In genomic region chr1:42740756-42741580, GRCh38 we compare ENCODE assay signal across 19 cellular contexts. TPM values are rescaled to one million over a fixed set of nuclear protein-coding genes. Genes with fewer than 3 reads are reported as not detected.
DNase-seq lines count a peak whose midpoint lies in the region; ATAC-seq, FAIRE-seq and TF ChIP-seq lines count a peak whose summit lies in the region.
"Had no signal": no experiment of that assay in that cellular context is flagged by ENCODE, and none has a peak within 500 bp of the region (broad histone marks: within the 10 kb centered on the region; RNA-seq: fewer than 3 reads in every experiment).

No MANE protein-coding gene starts in this region.

- WGBS in small intestine, 3 donors: 76% methylated on average over 18 to 20 of the region's 20 CpGs

- no peaks in the 10 kb centered on the region for H3K9me3 Mint-ChIP-seq in WTC11
- H3K9me3 Mint-ChIP-seq: activated CD4-positive, alpha-beta T cell treated with anti-CD3 and anti-CD28 coated beads, Interleukin-2, amount 10 ng/mL, durations not matched to agents 7 days and 5 days; activated naive CD8-positive, alpha-beta T cell treated with anti-CD3 and anti-CD28 coated beads for 36 hours; immature natural killer cell; memory B cell had no signal

- H3K4me1 ChIP-seq in small intestine (ENCODE audit: control insufficient read depth in 2 of 2, insufficient read depth in 1 of 2, low read depth in 1 of 2, low read length in 1 of 2): no peaks in the 10 kb centered on the region
- H3K4me1 ChIP-seq: tibial artery had no signal

- peaks cover 47% of the 10 kb centered on the region for H3K4me1 Mint-ChIP-seq in WTC11
- H3K4me1 Mint-ChIP-seq: immature natural killer cell had no signal

- CTCF ChIA-PET in WTC11 (lab: Charles Lee): interaction anchor here (1.0 to 2.5 kb wide), 12 partner anchors 11 to 332 kb away, joined by 3 to 22 read pairs (median 4); partner anchors contain the start of genes C1orf50, P3H1 and YBX1

- H3K36me3 ChIP-seq in small intestine (ENCODE audit: control insufficient read depth in 2 of 2, insufficient read depth in 2 of 2, low read length in 2 of 2): no peaks in the 10 kb centered on the region

- H3K27ac Mint-ChIP-seq in WTC11: peak overlapping the region; percentile 72
- H3K27ac Mint-ChIP-seq: activated CD4-positive, alpha-beta T cell treated with anti-CD3 and anti-CD28 coated beads, Interleukin-2, amount 10 ng/mL, durations not matched to agents 7 days and 5 days; activated naive CD8-positive, alpha-beta T cell treated with anti-CD3 and anti-CD28 coated beads for 36 hours; immature natural killer cell; memory B cell had no signal

- no peaks in the 10 kb centered on the region for H3K9me3 ChIP-seq in small intestine (ENCODE audit: control insufficient read depth, low read depth)
- H3K9me3 ChIP-seq: tibial artery had no signal

- H3K27me3 Mint-ChIP-seq in WTC11 (ENCODE audit: low read depth): no peaks in the 10 kb centered on the region
- H3K27me3 Mint-ChIP-seq: activated CD4-positive, alpha-beta T cell treated with anti-CD3 and anti-CD28 coated beads, Interleukin-2, amount 10 ng/mL, durations not matched to agents 7 days and 5 days; activated naive CD8-positive, alpha-beta T cell treated with anti-CD3 and anti-CD28 coated beads for 36 hours had no signal

- H3K4me3 ChIP-seq in small intestine (ENCODE audit: low read depth in 1 of 2, low read length in 2 of 2): no peak overlapping the region
- H3K4me3 ChIP-seq: cardiac muscle cell, tibial artery had no signal

- peak; percentile 4; the same call in 1 of the 2 replicates for ATAC-seq in WTC11
- no peak for ATAC-seq in HG02623 (IDR thresholded peaks at IDR 0.05; ENCODE audit: unreplicated experiment)
- ATAC-seq: HCT116 had no signal

- peak; percentile 93 for DNase-seq in D721Med (ENCODE audit: insufficient read length, low spot score)
- peak; percentile 57 for DNase-seq in WTC11 (ENCODE audit: low spot score)
- DNase-seq in mesenteric fat pad (ENCODE audit: low spot score): peak; percentile 82
- no peak for DNase-seq in activated CD4-positive, alpha-beta T cell treated with anti-CD3 and anti-CD28 coated beads, Interleukin-2, amount 50 U/mL, for 4 hours
- DNase-seq in small intestine: no peak
- DNase-seq: activated CD4-positive, alpha-beta T cell treated with anti-CD3 and anti-CD28 coated beads, Interleukin-2, amount 10 ng/mL, durations not matched to agents 7 days and 5 days; activated naive CD8-positive, alpha-beta T cell treated with anti-CD3 and anti-CD28 coated beads for 36 hours; immature natural killer cell; Karpas-422; NCI-H1436; SHP77 treated with DMSO at 0.1 percent for 48 hours; T-helper 9 cell had no signal

- H3K27me3 ChIP-seq in small intestine (ENCODE audit: control insufficient read depth in 2 of 2, insufficient read depth in 2 of 2, low read length in 2 of 2): no peaks in the 10 kb centered on the region
- H3K27me3 ChIP-seq: cardiac muscle cell, tibial artery had no signal

- H3K4me3 Mint-ChIP-seq in WTC11: peak overlapping the region; percentile 41
- H3K4me3 Mint-ChIP-seq: activated CD4-positive, alpha-beta T cell treated with anti-CD3 and anti-CD28 coated beads, Interleukin-2, amount 10 ng/mL, durations not matched to agents 7 days and 5 days; activated naive CD8-positive, alpha-beta T cell treated with anti-CD3 and anti-CD28 coated beads for 36 hours; immature natural killer cell; memory B cell had no signal

- FAIRE-seq in D721Med (lab: Jason Lieb, UNC) (no peak), small intestine (lab: Jason Lieb, UNC) (no peak)
- FAIRE-seq: G401.6 had no signal

- peaks cover 4% of the 10 kb centered on the region; the same call in 1 of the 2 replicates for H3K36me3 Mint-ChIP-seq in WTC11
- H3K36me3 Mint-ChIP-seq: activated naive CD8-positive, alpha-beta T cell treated with anti-CD3 and anti-CD28 coated beads for 36 hours; memory B cell had no signal

- no peak for TF ChIP-seq CTCF in D721Med (IDR thresholded peaks at IDR 0.05; ENCODE audit: insufficient read depth, missing control alignments)
- no peak for TF ChIP-seq CTCF in WTC11 (IDR thresholded peaks at IDR 0.05)

- no peak overlapping the region for H3K27ac ChIP-seq in small intestine (ENCODE audit: low read depth in 1 of 2, low read length in 1 of 2)
- H3K27ac ChIP-seq: cardiac muscle cell, tibial artery had no signal

- POLR2A ChIA-PET in WTC11 (lab: Charles Lee): interaction anchor here (0.5 to 1.3 kb wide), 9 partner anchors 14 to 105 kb away, joined by 3 to 6 read pairs (median 3); partner anchors contain the start of genes C1orf50, P3H1, PPIH and YBX1

TF ChIP-seq in WTC11, 78 proteins besides CTCF, POLR2A, EP300 and RAD21:
- TF ChIP-seq TEAD4 (CRISPR knock-in tag; IDR thresholded peaks at IDR 0.05) (no peak), ZBTB43 (CRISPR knock-in tag; IDR thresholded peaks at IDR 0.05) (no peak), USF2 (CRISPR knock-in tag; IDR thresholded peaks at IDR 0.05) (0 out of 2 replicates have a peak, but pooled peaks have one; percentile 20), ZBTB21 (CRISPR knock-in tag; IDR thresholded peaks at IDR 0.05; ENCODE audit: borderline replicate concordance) (no peak), FOXP4 (CRISPR knock-in tag; IDR thresholded peaks at IDR 0.05) (peak; percentile 31; the same call in 1 of the 2 replicates), ZNF423 (CRISPR knock-in tag; IDR thresholded peaks at IDR 0.05) (no peak)

RNA-seq across cellular contexts. Expression of gene CLDN19, which starts 0.9 kb away (rescaled TPM):
- total RNA-seq in WTC11 (2021): 8.1 to 15.9 TPM (median 14.7 TPM) in 3 replicates
- not detected for total RNA-seq in mesenteric fat pad
- under 1 TPM in 1 of 3 donors, not detected in 2; 0.18 TPM for polyA plus RNA-seq in small intestine
- total RNA-seq: activated CD4-positive, alpha-beta T cell treated with anti-CD3 and anti-CD28 coated beads, Interleukin-2, amount 10 ng/mL, durations not matched to agents 7 days and 5 days; activated naive CD8-positive, alpha-beta T cell treated with anti-CD3 and anti-CD28 coated beads for 36 hours had no signal
- polyA plus RNA-seq: AG04450, immature natural killer cell had no signal

RNA-seq across cellular contexts. Expression of gene P3H1, which starts 25.9 kb away (rescaled TPM):
- total RNA-seq in WTC11 (2021) (78.1 to 95.1 TPM (median 80.3 TPM) in 3 replicates), mesenteric fat pad (29.5 TPM)
- 10 to 100 TPM in 1 of 3 donors, 1 to 10 TPM in 2; 4.3 to 16.4 (median 6.5) TPM for polyA plus RNA-seq in small intestine

RNA-seq across cellular contexts. Expression of gene C1orf50, which starts 26.1 kb away (rescaled TPM):
- total RNA-seq in WTC11 (2021): 5.1 to 6.3 TPM (median 5.3 TPM) in 3 replicates
- 4.3 TPM for total RNA-seq in mesenteric fat pad
- polyA plus RNA-seq in small intestine: 1 to 10 TPM; 3.9 to 5.4 (median 4.6) TPM

RNA-seq across cellular contexts. Expression of gene TMEM269, which starts 43.8 kb away (rescaled TPM):
- total RNA-seq in WTC11 (2021) (0.57 to 0.85 TPM (median 0.73 TPM) in 3 replicates), mesenteric fat pad (not detected)
- polyA plus RNA-seq in small intestine: under 1 TPM in 1 of 3 donors, not detected in 2; 0.03 TPM

RNA-seq across cellular contexts. Expression of gene YBX1, which starts 58.8 kb away (rescaled TPM):
- 1,098 to 1,172 TPM (median 1,151 TPM) in 3 replicates for total RNA-seq in WTC11 (2021)
- total RNA-seq in mesenteric fat pad: 677 TPM
- 100 to 1,000 TPM; 509 to 779 (median 604) TPM for polyA plus RNA-seq in small intestine

Comparison
In these comparisons a context has a peak if more than half of its experiments do, and no peak if none do; other contexts are left out.
1. DNase-seq: peak in D721Med (single experiment), WTC11 (single experiment) and mesenteric fat pad (single experiment); none in activated CD4-positive, alpha-beta T cell treated with anti-CD3 and anti-CD28 coated beads, Interleukin-2, amount 50 U/mL, for 4 hours (0 of 2) and small intestine (single experiment).